Comparison of ENCODE assay signal across 8 cellular contexts in genomic region chr1:26034504-26035202, GRCh38. TPM values are rescaled to one million over a fixed set of nuclear protein-coding genes. Genes with fewer than 3 reads are reported as not detected.
DNase-seq lines count a peak whose midpoint lies in the region; ATAC-seq, FAIRE-seq and TF ChIP-seq lines count a peak whose summit lies in the region.

No MANE protein-coding gene starts in this region.

- CTCF ChIA-PET in SK-N-SH (lab: Yijun Ruan, JAX): interaction anchor here (0.7 to 4.1 kb wide), 32 partner anchors 8 to 514 kb away, joined by 3 to 58 read pairs (median 4); partner anchors contain the start of genes CEP85, PAFAH2, PDIK1L and TRIM63

- no peak overlapping the region for H4K5ac ChIP-seq in H9 (ENCODE audit: insufficient read length, low read depth, low read length)

- peak overlapping the region; percentile 81 to 88 for H3K4me3 Mint-ChIP-seq in H9

- H3K36me3 ChIP-seq in SK-N-SH (replicated peaks in 1 of 2; ENCODE audit: control insufficient read depth in 1 of 2, insufficient read depth in 2 of 2, low read length in 1 of 2) (no peaks in the 10 kb centered on the region), small intestine (ENCODE audit: control insufficient read depth in 2 of 2, insufficient read depth in 2 of 2, low read length in 2 of 2) (no peaks in the 10 kb centered on the region)

- no peak for TF ChIP-seq RAD21 in SK-N-SH (IDR thresholded peaks at IDR 0.05; ENCODE audit: low read length)

- no peaks in the 10 kb centered on the region for H3K9me3 ChIP-seq in H9 (ENCODE audit: control insufficient read depth, low read depth, low read length)
- no peaks in the 10 kb centered on the region for H3K9me3 ChIP-seq in SK-N-SH
- H3K9me3 ChIP-seq in small intestine (ENCODE audit: control insufficient read depth, low read depth): no peaks in the 10 kb centered on the region

- H3K4me1 ChIP-seq in H9 (ENCODE audit: insufficient read depth, low read length): no peaks in the 10 kb centered on the region; the same call in 1 of the 2 replicates
- peaks cover 0 to 12% of the 10 kb centered on the region in 2 experiments; a peak in 1 of 4 replicates for H3K4me1 ChIP-seq in SK-N-SH (ENCODE audit: control insufficient read depth in 1 of 2, insufficient read depth in 2 of 2, low read depth in 1 of 2, low read length in 1 of 2)
- H3K4me1 ChIP-seq in small intestine (ENCODE audit: control insufficient read depth in 2 of 2, insufficient read depth in 1 of 2, low read depth in 1 of 2, low read length in 1 of 2): peaks cover 0 to 3% of the 10 kb centered on the region in 2 donors

- peaks cover 9 to 11% of the 10 kb centered on the region in 2 experiments for H3K4me1 Mint-ChIP-seq in H9

- H3K9me3 Mint-ChIP-seq in H9: no peaks in the 10 kb centered on the region

- H2BK15ac ChIP-seq in H9 (ENCODE audit: low read depth, low read length): no peak overlapping the region

- peaks cover 12% of the 10 kb centered on the region for H3K23me2 ChIP-seq in H9 (ENCODE audit: insufficient read length, low read depth, low read length, poor library complexity, severe bottlenecking)

- DNase-seq in H9 (no peak), SK-N-SH (peak; percentile 77), foreskin fibroblast (no peak), small intestine (no peak), NCI-H2081 treated with DMSO at 0.1 percent for 48 hours (lab: John Stamatoyannopoulos, UW) (no peak)

- no peak overlapping the region for H2AK5ac ChIP-seq in H9 (ENCODE audit: insufficient read length, low read length)

- H3K27me3 Mint-ChIP-seq in H9 (ENCODE audit: low read depth): peaks cover 72% of the 10 kb centered on the region

- no peak overlapping the region for H2BK120ac ChIP-seq in H9 (ENCODE audit: low read depth, low read length, poor library complexity, severe bottlenecking)

- H3K79me2 ChIP-seq in H9 (ENCODE audit: insufficient read depth, low read length) (no peaks in the 10 kb centered on the region), SK-N-SH (ENCODE audit: insufficient read depth) (no peaks in the 10 kb centered on the region)

- no peaks in the 10 kb centered on the region for H4K20me1 ChIP-seq in H9 (ENCODE audit: control insufficient read depth, insufficient read depth, insufficient read length)
- H4K20me1 ChIP-seq in SK-N-SH (ENCODE audit: insufficient read depth): no peaks in the 10 kb centered on the region

- H3K79me1 ChIP-seq in H9 (ENCODE audit: insufficient read depth, low read depth, low read length, poor library complexity, severe bottlenecking): no peaks in the 10 kb centered on the region

- no peak overlapping the region for H2BK5ac ChIP-seq in H9 (ENCODE audit: insufficient read length, low read length)

- H3K23ac ChIP-seq in H9 (ENCODE audit: insufficient read length, low read depth, low read length): no peak overlapping the region

- no peaks in the 10 kb centered on the region for H3K9me2 ChIP-seq in SK-N-SH

- no peak overlapping the region for H3K14ac ChIP-seq in H9 (ENCODE audit: insufficient read depth, low read length)

- peak overlapping the region; percentile 87 to 99 for H3K4me3 ChIP-seq in SK-N-SH (ENCODE audit: low read depth in 2 of 2, low read length in 1 of 2)
- peak overlapping the region; percentile 79 to 95 for H3K4me3 ChIP-seq in foreskin fibroblast (ENCODE audit: low read depth in 1 of 2, low read length in 2 of 2)
- peak overlapping the region; percentile 49 to 78 for H3K4me3 ChIP-seq in small intestine (ENCODE audit: low read depth in 1 of 2, low read length in 2 of 2)

- H4K91ac ChIP-seq in H9 (ENCODE audit: insufficient read length, low read depth, low read length): no peak overlapping the region

- H2AFZ ChIP-seq in H9 (ENCODE audit: low read length) (no peak overlapping the region), SK-N-SH (ENCODE audit: low read depth) (peak overlapping the region; percentile 100)

- no peak overlapping the region for H3K4ac ChIP-seq in H9 (ENCODE audit: low read depth, low read length)

- no peak for FAIRE-seq in small intestine (lab: Jason Lieb, UNC)

- no peaks in the 10 kb centered on the region for H3K36me3 Mint-ChIP-seq in H9 (ENCODE audit: insufficient read depth in 1 of 3, low read depth in 3 of 3)

- H3K27ac ChIP-seq in H9 (ENCODE audit: insufficient read length, low read depth, low read length) (no peak overlapping the region), SK-N-SH (ENCODE audit: low read depth in 2 of 2, low read length in 1 of 2) (peak overlapping the region in 1 of 2 experiments; percentile 50; a peak in 1 of 4 replicates), small intestine (ENCODE audit: low read depth in 1 of 2, low read length in 1 of 2) (no peak overlapping the region)

- WGBS in H9 (ENCODE audit: extremely low coverage, insufficient read length, low lambda C conversion rate): no CpG with 5 or more reads among the region's 15 CpGs
- 32% methylated on average over 9 of the region's 15 CpGs for WGBS in SK-N-SH (ENCODE audit: low lambda C conversion rate)
- WGBS in small intestine, 3 donors: 12 to 18% (median 16%) methylated on average over 14 to 15 of the region's 15 CpGs

- H3T11ph ChIP-seq in H9 (ENCODE audit: low read length): no peak overlapping the region

- H3K27ac Mint-ChIP-seq in H9: no peak overlapping the region

- no peak overlapping the region for H3K18ac ChIP-seq in H9 (ENCODE audit: insufficient read length, low read depth, low read length)

- no peak overlapping the region for H2BK12ac ChIP-seq in H9 (ENCODE audit: insufficient read length, low read depth, low read length)

- H3K27me3 ChIP-seq in H9 (ENCODE audit: insufficient read depth, low read length) (peaks cover 4% of the 10 kb centered on the region; the same call in 1 of the 2 replicates), SK-N-SH (ENCODE audit: insufficient read depth) (no peaks in the 10 kb centered on the region), small intestine (ENCODE audit: control insufficient read depth in 2 of 2, insufficient read depth in 2 of 2, low read length in 2 of 2) (no peaks in the 10 kb centered on the region)

- TF ChIP-seq CTCF in H9 (conservative IDR thresholded peaks at IDR 0.05) (no peak), SK-N-SH (IDR thresholded peaks at IDR 0.05) (no peak), foreskin fibroblast (IDR thresholded peaks at IDR 0.05; ENCODE audit: low read depth, low read length) (no peak)

- ATAC-seq in HG03469 (IDR thresholded peaks at IDR 0.05; ENCODE audit: unreplicated experiment) (no peak), GM21717 (IDR thresholded peaks at IDR 0.05; ENCODE audit: unreplicated experiment) (no peak), HG03159 (IDR thresholded peaks at IDR 0.05; ENCODE audit: unreplicated experiment) (no peak)

- no peak overlapping the region for H3K56ac ChIP-seq in H9 (ENCODE audit: insufficient read length, low read depth, low read length)

- H3K4me2 ChIP-seq in H9 (ENCODE audit: insufficient read depth, insufficient read length, low read length) (peak overlapping the region; percentile 78), SK-N-SH (peak overlapping the region; percentile 98)

- POLR2A ChIA-PET in SK-N-SH (lab: Yijun Ruan, JAX): interaction anchor here (0.8 to 2.1 kb wide), 2 partner anchors 13 to 199 kb away, joined by 3 to 13 read pairs; partner anchors contain the start of gene EXTL1

- H4K8ac ChIP-seq in H9 (replicated peaks; ENCODE audit: insufficient read length, low read depth, low read length): no peak overlapping the region

- H3K9ac ChIP-seq in H9 (ENCODE audit: extremely low read depth, insufficient read length, low read length): peak overlapping the region; percentile 1
- H3K9ac ChIP-seq in SK-N-SH: peak overlapping the region; percentile 66; the same call in 1 of the 2 replicates

- no peak for TF ChIP-seq EP300 in SK-N-SH (IDR thresholded peaks at IDR 0.05; ENCODE audit: borderline replicate concordance in 1 of 2, low read depth in 1 of 2, low read length in 1 of 2)

- peaks cover 4% of the 10 kb centered on the region for H3F3A ChIP-seq in SK-N-SH (replicated peaks; ENCODE audit: insufficient read depth)

- no peak overlapping the region for H2BK20ac ChIP-seq in H9 (ENCODE audit: low read depth, low read length, poor library complexity, severe bottlenecking)

TF ChIP-seq in SK-N-SH, 30 proteins besides CTCF, POLR2A, EP300 and RAD21:
- TF ChIP-seq RFX5 (IDR thresholded peaks at IDR 0.05; ENCODE audit: low read length) (no peak), TEAD4 (IDR thresholded peaks at IDR 0.05; ENCODE audit: borderline replicate concordance, insufficient read depth) (no peak), GABPA (IDR thresholded peaks at IDR 0.05; ENCODE audit: low read depth) (no peak), NRF1 (IDR thresholded peaks at IDR 0.05; ENCODE audit: low read depth, low read length) (no peak)

RNA-seq across cellular contexts. Expression of gene SLC30A2, which starts 11.3 kb away (rescaled TPM):
- total RNA-seq in H9 (2021): 0.35 TPM in 2 replicates
- polyA plus RNA-seq in SK-N-SH (2012; rRNA removed) (not detected in 2 replicates), small intestine (under 1 TPM; 0.09 to 0.45 (median 0.27) TPM)
- polyA plus RNA-seq in SK-N-SH (2012; cell fraction: cytosol; rRNA removed): not detected in 2 replicates
- polyA plus RNA-seq in SK-N-SH (2012; cell fraction: nucleus; rRNA removed): not detected in 2 replicates

RNA-seq across cellular contexts. Expression of gene EXTL1, which starts 13.1 kb away (rescaled TPM):
- total RNA-seq in H9 (2021): 1.0 and 1.1 TPM in 2 replicates
- polyA plus RNA-seq in SK-N-SH (2012; rRNA removed) (0.58 and 1.1 TPM in 2 replicates), small intestine (under 1 TPM in 1 of 3 donors, not detected in 2; 0.51 TPM)
- 0.33 and 0.51 TPM in 2 replicates for polyA plus RNA-seq in SK-N-SH (2012; cell fraction: cytosol; rRNA removed)
- polyA plus RNA-seq in SK-N-SH (2012; cell fraction: nucleus; rRNA removed): 3.7 and 3.8 TPM in 2 replicates

RNA-seq across cellular contexts. Expression of gene TRIM63, which starts 32.8 kb away (rescaled TPM):
- total RNA-seq in H9 (2021): not detected in 2 replicates
- polyA plus RNA-seq in SK-N-SH (2012; rRNA removed) (not detected in 2 replicates), small intestine (1 to 10 TPM in 2 of 3 donors, under 1 TPM in 1; 0.91 to 4.3 (median 1.3) TPM)
- polyA plus RNA-seq in SK-N-SH (2012; cell fraction: cytosol; rRNA removed): not detected in 2 replicates
- 0.02 TPM in 1 of 2 replicates, not detected in the other for polyA plus RNA-seq in SK-N-SH (2012; cell fraction: nucleus; rRNA removed)

RNA-seq across cellular contexts. Expression of gene PAFAH2, which starts 36.8 kb away (rescaled TPM):
- 8.2 and 12.4 TPM in 2 replicates for total RNA-seq in H9 (2021)
- polyA plus RNA-seq in SK-N-SH (2012; rRNA removed) (10.8 and 16.0 TPM in 2 replicates), small intestine (10 to 100 TPM; 17.2 to 32.7 (median 20.5) TPM)
- polyA plus RNA-seq in SK-N-SH (2012; cell fraction: cytosol; rRNA removed): 14.2 and 15.5 TPM in 2 replicates
- polyA plus RNA-seq in SK-N-SH (2012; cell fraction: nucleus; rRNA removed): 10.1 and 13.5 TPM in 2 replicates
